In the genomic region with DNA sequence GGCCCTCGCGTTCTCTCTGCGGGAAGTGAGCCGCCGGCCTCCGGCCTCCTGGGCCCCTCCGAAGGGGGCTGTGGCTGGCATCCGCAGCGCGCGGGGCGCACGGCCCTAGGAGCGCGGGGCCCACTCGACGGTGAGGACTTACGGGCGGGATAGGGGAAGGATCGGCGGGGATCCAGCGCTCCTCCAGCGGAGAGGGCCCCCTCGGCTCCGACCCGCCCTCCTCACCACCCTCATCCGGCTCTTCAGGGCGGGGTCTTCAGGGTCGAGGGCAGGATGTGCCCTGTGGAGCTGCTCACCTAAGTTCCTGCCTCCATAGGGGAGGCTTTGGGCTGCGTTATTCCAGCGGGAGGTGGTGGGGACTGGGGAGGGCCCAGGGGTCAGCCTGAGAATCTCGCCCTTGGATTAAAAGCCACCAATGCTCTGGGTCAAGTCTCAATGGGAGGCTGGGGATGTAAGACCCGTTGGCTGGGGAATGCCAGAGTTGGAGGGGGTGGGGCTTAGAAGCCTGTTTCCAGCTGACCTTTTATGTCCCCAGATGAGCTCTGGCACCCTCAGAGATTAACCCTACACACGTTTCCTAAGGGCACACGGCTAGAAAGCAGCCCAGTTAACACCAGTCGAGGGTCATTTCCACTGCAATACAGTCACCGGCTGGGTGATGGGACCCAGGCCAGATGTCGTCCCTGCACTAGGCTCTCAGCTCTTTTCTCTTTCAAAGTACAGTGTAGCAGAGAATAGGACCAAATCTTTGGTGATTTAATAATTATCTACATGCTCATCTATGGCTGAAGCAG, we compare ENCODE assay signal across 8 cellular contexts. TPM values are rescaled to one million over a fixed set of nuclear protein-coding genes. Genes with fewer than 3 reads are reported as not detected.
A peak's percentile ranks its signal among the peaks of the same experiment; 100 is the strongest.
DNase-seq lines count a peak whose midpoint lies in the region; ATAC-seq and TF ChIP-seq lines count a peak whose summit lies in the region.

No MANE protein-coding gene starts in this region.

- DNase-seq in T-helper 2 cell treated with Interferon-gamma antibody and Interleukin-4, amounts not matched to agents 5 μg/mL and 100 μg/mL, for 36 hours (ENCODE audit: low spot score) = no peak
- DNase-seq in T-helper 2 cell = no peak
- no peak for DNase-seq in WTC11 (ENCODE audit: low spot score)
- DNase-seq in midbrain (lab: John Stamatoyannopoulos, UW) = no peak
- no peak for DNase-seq in SIG-M5 treated with dmso at 0.1 percent for 504 hours (lab: John Stamatoyannopoulos, UW; ENCODE audit: unreplicated experiment)
- no peak for DNase-seq in superior temporal gyrus (ENCODE audit: extremely low spot score)

- CTCF ChIA-PET in WTC11 (lab: Charles Lee) = interaction anchor here (0.5 to 6.4 kb wide), 27 partner anchors 9 to 697 kb away, joined by 3 to 46 read pairs (median 6); a partner anchor contains a TSS

- peak; percentile 17 for ATAC-seq in WTC11
- ATAC-seq in stimulated activated memory B cell treated with anti-CD40 and anti-IgM and Interleukin-4, amounts not matched to agents 10 μg/mL and 1 μg/mL and 100 μg/mL, for 72 hours = peak; percentile 7

- H3K27ac Mint-ChIP-seq in T-helper 2 cell treated with Interferon-gamma antibody and Interleukin-4, amounts not matched to agents 5 μg/mL and 100 μg/mL, for 36 hours = no peak overlapping the region
- no peak overlapping the region for H3K27ac Mint-ChIP-seq in WTC11
- H3K27ac Mint-ChIP-seq in stimulated activated memory B cell treated with anti-CD40 and anti-IgM and Interleukin-4, amounts not matched to agents 10 μg/mL and 1 μg/mL and 100 μg/mL, for 72 hours = no peak overlapping the region

- H3K36me3 Mint-ChIP-seq in T-helper 2 cell treated with Interferon-gamma antibody and Interleukin-4, amounts not matched to agents 5 μg/mL and 100 μg/mL, for 36 hours (ENCODE audit: low read depth) = no peaks in the 10 kb centered on the region
- H3K36me3 Mint-ChIP-seq in WTC11 = no peaks in the 10 kb centered on the region
- no peaks in the 10 kb centered on the region for H3K36me3 Mint-ChIP-seq in stimulated activated memory B cell treated with anti-CD40 and anti-IgM and Interleukin-4, amounts not matched to agents 10 μg/mL and 1 μg/mL and 100 μg/mL, for 72 hours

- H3K27me3 Mint-ChIP-seq in T-helper 2 cell treated with Interferon-gamma antibody and Interleukin-4, amounts not matched to agents 5 μg/mL and 100 μg/mL, for 36 hours (ENCODE audit: low read depth) = peaks cover 51% of the 10 kb centered on the region
- H3K27me3 Mint-ChIP-seq in WTC11 (ENCODE audit: low read depth) = peaks cover 88% of the 10 kb centered on the region
- peaks cover 43% of the 10 kb centered on the region for H3K27me3 Mint-ChIP-seq in stimulated activated memory B cell treated with anti-CD40 and anti-IgM and Interleukin-4, amounts not matched to agents 10 μg/mL and 1 μg/mL and 100 μg/mL, for 72 hours

- TF ChIP-seq CTCF in WTC11 (IDR thresholded peaks at IDR 0.05) = no peak

- peaks cover 10% of the 10 kb centered on the region for H3K4me1 Mint-ChIP-seq in T-helper 2 cell treated with Interferon-gamma antibody and Interleukin-4, amounts not matched to agents 5 μg/mL and 100 μg/mL, for 36 hours (ENCODE audit: low read depth)
- H3K4me1 Mint-ChIP-seq in WTC11 = peaks cover 20% of the 10 kb centered on the region
- H3K4me1 Mint-ChIP-seq in stimulated activated memory B cell treated with anti-CD40 and anti-IgM and Interleukin-4, amounts not matched to agents 10 μg/mL and 1 μg/mL and 100 μg/mL, for 72 hours = peaks cover 41% of the 10 kb centered on the region

- POLR2A ChIA-PET in WTC11 (lab: Charles Lee) = interaction anchor here (0.8 to 0.9 kb wide), 2 partner anchors 161 to 653 kb away, joined by 3 to 5 read pairs; no protein-coding TSS in a partner anchor

- no peaks in the 10 kb centered on the region for H3K9me3 Mint-ChIP-seq in T-helper 2 cell treated with Interferon-gamma antibody and Interleukin-4, amounts not matched to agents 5 μg/mL and 100 μg/mL, for 36 hours
- H3K9me3 Mint-ChIP-seq in WTC11 = no peaks in the 10 kb centered on the region
- H3K9me3 Mint-ChIP-seq in stimulated activated memory B cell treated with anti-CD40 and anti-IgM and Interleukin-4, amounts not matched to agents 10 μg/mL and 1 μg/mL and 100 μg/mL, for 72 hours = no peaks in the 10 kb centered on the region

- H3K4me3 Mint-ChIP-seq in T-helper 2 cell treated with Interferon-gamma antibody and Interleukin-4, amounts not matched to agents 5 μg/mL and 100 μg/mL, for 36 hours = peak overlapping the region; percentile 51
- H3K4me3 Mint-ChIP-seq in WTC11 = peak overlapping the region; percentile 73
- H3K4me3 Mint-ChIP-seq in stimulated activated memory B cell treated with anti-CD40 and anti-IgM and Interleukin-4, amounts not matched to agents 10 μg/mL and 1 μg/mL and 100 μg/mL, for 72 hours = peak overlapping the region; percentile 61

- H3K4me3 ChIP-seq in iPS-11a (ENCODE audit: low read depth, low read length) = peak overlapping the region; percentile 41

TF ChIP-seq in WTC11, 78 proteins besides CTCF, POLR2A, EP300 and RAD21:
- TF ChIP-seq TEAD4 (CRISPR knock-in tag; IDR thresholded peaks at IDR 0.05) (no peak), ZNF396 (CRISPR knock-in tag; IDR thresholded peaks at IDR 0.05; ENCODE audit: borderline replicate concordance) (no peak), ATF1 (CRISPR knock-in tag; IDR thresholded peaks at IDR 0.05) (no peak), ZBTB21 (CRISPR knock-in tag; IDR thresholded peaks at IDR 0.05; ENCODE audit: borderline replicate concordance) (0 out of 2 replicates have a peak, but pooled peaks have one; percentile 37), ZNF671 (CRISPR knock-in tag; IDR thresholded peaks at IDR 0.05) (no peak), HMGA2 (CRISPR knock-in tag; IDR thresholded peaks at IDR 0.05) (no peak), SP1 (CRISPR knock-in tag; conservative IDR thresholded peaks at IDR 0.05) (peak; percentile 4; the same call in 1 of the 2 replicates), RORB (CRISPR knock-in tag; IDR thresholded peaks at IDR 0.05) (no peak), MXD4 (CRISPR knock-in tag; IDR thresholded peaks at IDR 0.05; ENCODE audit: borderline replicate concordance) (no peak), GTF2I (CRISPR knock-in tag; conservative IDR thresholded peaks at IDR 0.05) (no peak), GRHL2 (CRISPR knock-in tag; IDR thresholded peaks at IDR 0.05; ENCODE audit: insufficient replicate concordance, severe bottlenecking) (no peak), ZNF232 (CRISPR knock-in tag; IDR thresholded peaks at IDR 0.05) (no peak), RELA (CRISPR knock-in tag; IDR thresholded peaks at IDR 0.05; ENCODE audit: borderline replicate concordance) (no peak), FOXP1 (CRISPR knock-in tag; IDR thresholded peaks at IDR 0.05; ENCODE audit: borderline replicate concordance) (0 out of 2 replicates have a peak, but pooled peaks have one; percentile 33)
- TF ChIP-seq, protein P1, sequence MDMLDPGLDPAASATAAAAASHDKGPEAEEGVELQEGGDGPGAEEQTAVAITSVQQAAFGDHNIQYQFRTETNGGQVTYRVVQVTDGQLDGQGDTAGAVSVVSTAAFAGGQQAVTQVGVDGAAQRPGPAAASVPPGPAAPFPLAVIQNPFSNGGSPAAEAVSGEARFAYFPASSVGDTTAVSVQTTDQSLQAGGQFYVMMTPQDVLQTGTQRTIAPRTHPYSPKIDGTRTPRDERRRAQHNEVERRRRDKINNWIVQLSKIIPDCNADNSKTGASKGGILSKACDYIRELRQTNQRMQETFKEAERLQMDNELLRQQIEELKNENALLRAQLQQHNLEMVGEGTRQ (CRISPR knock-in tag; IDR thresholded peaks at IDR 0.05) = 0 out of 2 replicates have a peak, but pooled peaks have one; percentile 14
- TF ChIP-seq, protein P2, sequence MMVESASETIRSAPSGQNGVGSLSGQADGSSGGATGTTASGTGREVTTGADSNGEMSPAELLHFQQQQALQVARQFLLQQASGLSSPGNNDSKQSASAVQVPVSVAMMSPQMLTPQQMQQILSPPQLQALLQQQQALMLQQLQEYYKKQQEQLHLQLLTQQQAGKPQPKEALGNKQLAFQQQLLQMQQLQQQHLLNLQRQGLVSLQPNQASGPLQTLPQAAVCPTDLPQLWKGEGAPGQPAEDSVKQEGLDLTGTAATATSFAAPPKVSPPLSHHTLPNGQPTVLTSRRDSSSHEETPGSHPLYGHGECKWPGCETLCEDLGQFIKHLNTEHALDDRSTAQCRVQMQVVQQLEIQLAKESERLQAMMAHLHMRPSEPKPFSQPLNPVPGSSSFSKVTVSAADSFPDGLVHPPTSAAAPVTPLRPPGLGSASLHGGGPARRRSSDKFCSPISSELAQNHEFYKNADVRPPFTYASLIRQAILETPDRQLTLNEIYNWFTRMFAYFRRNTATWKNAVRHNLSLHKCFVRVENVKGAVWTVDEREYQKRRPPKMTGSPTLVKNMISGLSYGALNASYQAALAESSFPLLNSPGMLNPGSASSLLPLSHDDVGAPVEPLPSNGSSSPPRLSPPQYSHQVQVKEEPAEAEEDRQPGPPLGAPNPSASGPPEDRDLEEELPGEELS (CRISPR knock-in tag; IDR thresholded peaks at IDR 0.05) = 0 out of 2 replicates have a peak, but pooled peaks have one; percentile 0
- TF ChIP-seq, protein P3, sequence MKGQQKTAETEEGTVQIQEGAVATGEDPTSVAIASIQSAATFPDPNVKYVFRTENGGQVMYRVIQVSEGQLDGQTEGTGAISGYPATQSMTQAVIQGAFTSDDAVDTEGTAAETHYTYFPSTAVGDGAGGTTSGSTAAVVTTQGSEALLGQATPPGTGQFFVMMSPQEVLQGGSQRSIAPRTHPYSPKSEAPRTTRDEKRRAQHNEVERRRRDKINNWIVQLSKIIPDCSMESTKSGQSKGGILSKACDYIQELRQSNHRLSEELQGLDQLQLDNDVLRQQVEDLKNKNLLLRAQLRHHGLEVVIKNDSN (CRISPR knock-in tag; IDR thresholded peaks at IDR 0.05) = no peak
- TF ChIP-seq, protein P4, sequence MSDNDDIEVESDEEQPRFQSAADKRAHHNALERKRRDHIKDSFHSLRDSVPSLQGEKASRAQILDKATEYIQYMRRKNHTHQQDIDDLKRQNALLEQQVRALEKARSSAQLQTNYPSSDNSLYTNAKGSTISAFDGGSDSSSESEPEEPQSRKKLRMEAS (CRISPR knock-in tag; IDR thresholded peaks at IDR 0.05) = no peak

RNA-seq across cellular contexts. Expression of a gene that starts 13.4 kb away (rescaled TPM):
- total RNA-seq in WTC11 (2021) = 0.09 to 0.41 TPM (median 0.21 TPM) in 3 replicates

RNA-seq across cellular contexts. Expression of a gene that starts 39.2 kb away (rescaled TPM):
- total RNA-seq in WTC11 (2021) = not detected in 3 replicates
